In genomic region chr2:64056021-64056420, GRCh38 we compare ENCODE assay signal across 18 cellular contexts. TPM values are rescaled to one million over a fixed set of nuclear protein-coding genes. Genes with fewer than 3 reads are reported as not detected.
DNase-seq lines count a peak whose midpoint lies in the region; ATAC-seq and TF ChIP-seq lines count a peak whose summit lies in the region.
"Had no signal": no experiment of that assay in that cellular context is flagged by ENCODE, and none has a peak within 500 bp of the region (broad histone marks: within the 10 kb centered on the region; RNA-seq: fewer than 3 reads in every experiment).

No MANE protein-coding gene starts in this region.

- H3K4me1 ChIP-seq in SK-N-SH (ENCODE audit: control insufficient read depth in 1 of 2, insufficient read depth in 2 of 2, low read depth in 1 of 2, low read length in 1 of 2) (peaks cover 0 to 16% of the 10 kb centered on the region in 2 experiments; a peak in 2 of 4 replicates), RWPE2 (ENCODE audit: insufficient read depth, poor library complexity, severe bottlenecking) (peaks cover 8% of the 10 kb centered on the region)
- H3K4me1 ChIP-seq: Peyer's patch had no signal

- no peaks in the 10 kb centered on the region for H4K20me1 ChIP-seq in SK-N-SH (ENCODE audit: insufficient read depth)

- no peaks in the 10 kb centered on the region for H3F3A ChIP-seq in SK-N-SH (replicated peaks; ENCODE audit: insufficient read depth)

- H2AFZ ChIP-seq in SK-N-SH (ENCODE audit: low read depth): no peak overlapping the region
- H2AFZ ChIP-seq: GM23248 had no signal

- ATAC-seq in SK-N-SH treated with all-trans-retinoic acid at 6 μM for 48 hours (no peak), RWPE2 (ENCODE audit: low read depth) (0 out of 3 replicates have a peak, but pooled peaks have one; percentile 49), sciatic nerve (no peak)

- POLR2A ChIA-PET in SK-N-SH (lab: Yijun Ruan, JAX): no interaction called here

- no peak for TF ChIP-seq CTCF in SK-N-SH (IDR thresholded peaks at IDR 0.05)
- no peak for TF ChIP-seq CTCF in RWPE2 (IDR thresholded peaks at IDR 0.05; ENCODE audit: poor library complexity, severe bottlenecking)
- no peak for TF ChIP-seq CTCF in epithelial cell of esophagus (IDR thresholded peaks at IDR 0.05; ENCODE audit: insufficient read depth, low read depth, low read length, missing control alignments)

- DNase-seq in SK-N-SH (peak; percentile 25), RWPE2 (ENCODE audit: low spot score) (no peak), epithelial cell of esophagus (ENCODE audit: low read depth) (peak; percentile 96), DMS153 (lab: John Stamatoyannopoulos, UW) (no peak), sciatic nerve (ENCODE audit: low spot score) (no peak), pons (ENCODE audit: low spot score) (no peak)
- DNase-seq: CD8-positive, alpha-beta memory T cell; H9; HFFc6; NCI-H1048; NCI-H1436 treated with DMSO at 0.1 percent for 48 hours; NCI-H1930; Peyer's patch; Right ventricle myocardium superior had no signal

- H3K27me3 ChIP-seq in SK-N-SH (ENCODE audit: insufficient read depth): no peaks in the 10 kb centered on the region
- H3K27me3 ChIP-seq in RWPE2 (ENCODE audit: insufficient read depth, poor library complexity, severe bottlenecking): no peaks in the 10 kb centered on the region
- H3K27me3 ChIP-seq: Peyer's patch had no signal

- intact Hi-C loops in sciatic nerve (cut with DNase I): no loop called here

- H3K9ac ChIP-seq in SK-N-SH: no peak overlapping the region
- H3K9ac ChIP-seq: GM23248 had no signal

- no peaks in the 10 kb centered on the region for H3K79me2 ChIP-seq in SK-N-SH (ENCODE audit: insufficient read depth)

- peak overlapping the region in 1 of 2 experiments; percentile 36; a peak in 2 of 4 replicates for H3K27ac ChIP-seq in SK-N-SH (ENCODE audit: low read depth in 2 of 2, low read length in 1 of 2)
- H3K27ac ChIP-seq in RWPE2 (ENCODE audit: poor library complexity, severe bottlenecking): no peak overlapping the region
- H3K27ac ChIP-seq: C4-2B, GM23248, Peyer's patch had no signal

- no peaks in the 10 kb centered on the region for H3K9me2 ChIP-seq in SK-N-SH

- no peak for TF ChIP-seq RAD21 in SK-N-SH (IDR thresholded peaks at IDR 0.05; ENCODE audit: low read length)

- H3K9me3 ChIP-seq in SK-N-SH (no peaks in the 10 kb centered on the region), RWPE2 (ENCODE audit: severe bottlenecking) (no peaks in the 10 kb centered on the region)
- H3K9me3 ChIP-seq: Peyer's patch had no signal

- H3K36me3 ChIP-seq in SK-N-SH (replicated peaks in 1 of 2; ENCODE audit: control insufficient read depth in 1 of 2, insufficient read depth in 2 of 2, low read length in 1 of 2): no peaks in the 10 kb centered on the region
- H3K36me3 ChIP-seq in RWPE2 (ENCODE audit: low read depth): no peaks in the 10 kb centered on the region
- H3K36me3 ChIP-seq: Peyer's patch had no signal

- CTCF ChIA-PET in SK-N-SH (lab: Yijun Ruan, JAX): interaction anchor here (0.7 kb wide), 1 partner anchor 275 kb away, joined by 3 read pairs; no protein-coding TSS in a partner anchor

- H3K4me3 ChIP-seq in SK-N-SH (ENCODE audit: low read depth in 2 of 2, low read length in 1 of 2): no peak overlapping the region
- H3K4me3 ChIP-seq in RWPE2 (ENCODE audit: severe bottlenecking): no peak overlapping the region
- H3K4me3 ChIP-seq in epithelial cell of esophagus (ENCODE audit: low read length): no peak overlapping the region
- H3K4me3 ChIP-seq: GM23248, K562, Peyer's patch had no signal

- H3K4me2 ChIP-seq in SK-N-SH: no peak overlapping the region

- TF ChIP-seq EP300 in SK-N-SH (IDR thresholded peaks at IDR 0.05; ENCODE audit: borderline replicate concordance in 1 of 2, low read depth in 1 of 2, low read length in 1 of 2): no peak

- 28% methylated on average over 2 of the region's 2 CpGs for WGBS in SK-N-SH (ENCODE audit: low lambda C conversion rate)

TF ChIP-seq in SK-N-SH, 30 proteins besides CTCF, POLR2A, EP300 and RAD21 (continues in another document):
- TF ChIP-seq CHD2 (IDR thresholded peaks at IDR 0.05; ENCODE audit: low read length, partially characterized antibody): no peak
- no peak for TF ChIP-seq MEF2A (IDR thresholded peaks at IDR 0.05; ENCODE audit: borderline replicate concordance, low read depth)
- TF ChIP-seq RXRA (IDR thresholded peaks at IDR 0.05; ENCODE audit: borderline replicate concordance, low read depth): no peak
- no peak for TF ChIP-seq ZBTB33 (IDR thresholded peaks at IDR 0.05; ENCODE audit: borderline replicate concordance, low read depth)
- no peak for TF ChIP-seq TEAD4 (IDR thresholded peaks at IDR 0.05; ENCODE audit: borderline replicate concordance, insufficient read depth)
- no peak for TF ChIP-seq YY1 (IDR thresholded peaks at IDR 0.05; ENCODE audit: low read depth)
- no peak for TF ChIP-seq ELF1 (IDR thresholded peaks at IDR 0.05)
- no peak for TF ChIP-seq SIN3A (IDR thresholded peaks at IDR 0.05; ENCODE audit: borderline replicate concordance, low read depth, low read length)
- TF ChIP-seq MAX (IDR thresholded peaks at IDR 0.05; ENCODE audit: low read depth): no peak
- no peak for TF ChIP-seq POLR2AphosphoS5 (IDR thresholded peaks at IDR 0.05; ENCODE audit: low read depth, low read length)

TF ChIP-seq in SK-N-SH treated with all-trans-retinoic acid at 6 μM for 48 hours, 23 proteins besides CTCF, POLR2A, EP300 and RAD21:
- TF ChIP-seq CSRNP3 (CRISPR knock-in tag; IDR thresholded peaks at IDR 0.05) (no peak), ISL1 (CRISPR knock-in tag; IDR thresholded peaks at IDR 0.05) (no peak), PPARA (CRISPR knock-in tag; IDR thresholded peaks at IDR 0.05; ENCODE audit: borderline replicate concordance) (no peak), TOX (CRISPR knock-in tag; IDR thresholded peaks at IDR 0.05; ENCODE audit: borderline replicate concordance) (no peak), CREB5 (CRISPR knock-in tag; IDR thresholded peaks at IDR 0.05; ENCODE audit: low read depth) (no peak), OSR1 (CRISPR knock-in tag; IDR thresholded peaks at IDR 0.05) (no peak), ZNF565 (CRISPR knock-in tag; conservative IDR thresholded peaks at IDR 0.05; ENCODE audit: low read depth) (no peak), ZNF8 (CRISPR knock-in tag; IDR thresholded peaks at IDR 0.05) (no peak), BACH2 (CRISPR knock-in tag; IDR thresholded peaks at IDR 0.05; ENCODE audit: borderline replicate concordance) (no peak)

RNA-seq across cellular contexts. Expression of gene VPS54, which starts 36.8 kb away (rescaled TPM):
- 5.3 and 8.0 TPM in 2 replicates for polyA plus RNA-seq in SK-N-SH (2012; rRNA removed)
- 7.9 and 8.5 TPM in 2 replicates for polyA plus RNA-seq in SK-N-SH (2012; cell fraction: cytosol; rRNA removed)
- 4.8 and 13.6 TPM in 2 replicates for polyA plus RNA-seq in SK-N-SH (2012; cell fraction: nucleus; rRNA removed)
- 27.9 TPM for total RNA-seq in sciatic nerve

Comparison
In these comparisons a context has a peak if more than half of its experiments do, and no peak if none do; other contexts are left out.
1. DNase-seq: peak in SK-N-SH (single experiment) and epithelial cell of esophagus (single experiment); none in RWPE2 (single experiment), DMS153 (single experiment), sciatic nerve (single experiment) and pons (single experiment).